9 cellular contexts compared by ENCODE assay signal in genomic region chr3:146542179-146542578, GRCh38. TPM values are rescaled to one million over a fixed set of nuclear protein-coding genes. Genes with fewer than 3 reads are reported as not detected.
DNase-seq lines count a peak whose midpoint lies in the region; ATAC-seq and TF ChIP-seq lines count a peak whose summit lies in the region.
"Had no signal": no experiment of that assay in that cellular context is flagged by ENCODE, and none has a peak within 500 bp of the region (broad histone marks: within the 10 kb centered on the region; RNA-seq: fewer than 3 reads in every experiment).

No MANE protein-coding gene starts in this region.

- H3K4me3 Mint-ChIP-seq in activated naive CD4-positive, alpha-beta T cell treated with anti-CD3 and anti-CD28 coated beads for 36 hours = peak overlapping the region; percentile 53
- peak overlapping the region; percentile 100 for H3K4me3 Mint-ChIP-seq in activated naive CD8-positive, alpha-beta T cell treated with anti-CD3 and anti-CD28 coated beads, Interleukin-2, amount 10 ng/mL, durations not matched to agents 7 days and 5 days

- H3K4me1 ChIP-seq in right lobe of liver = peaks cover 0 to 51% (median 5%) of the 10 kb centered on the region in 4 donors
- peaks cover 6 to 67% (median 41%) of the 10 kb centered on the region in 4 donors for H3K4me1 ChIP-seq in transverse colon

- TF ChIP-seq EP300 in transverse colon (IDR thresholded peaks at IDR 0.05; ENCODE audit: low read depth) = no peak

- H3K4me3 ChIP-seq in right lobe of liver = peak overlapping the region in 2 of 3 donors; percentile 58 to 80
- peak overlapping the region in 3 of 4 donors; percentile 59 to 96 (median 89) for H3K4me3 ChIP-seq in transverse colon

- peak overlapping the region in 2 of 3 donors; percentile 95 to 97 for H3K27ac ChIP-seq in right lobe of liver
- H3K27ac ChIP-seq in transverse colon = peak overlapping the region; percentile 95 to 98 (median 97)
- H3K27ac ChIP-seq: RWPE1 had no signal

- H3K4me1 Mint-ChIP-seq in activated naive CD4-positive, alpha-beta T cell treated with anti-CD3 and anti-CD28 coated beads for 36 hours (ENCODE audit: low read depth) = peaks cover 50% of the 10 kb centered on the region
- H3K4me1 Mint-ChIP-seq in activated naive CD8-positive, alpha-beta T cell treated with anti-CD3 and anti-CD28 coated beads, Interleukin-2, amount 10 ng/mL, durations not matched to agents 7 days and 5 days = peaks cover 54% of the 10 kb centered on the region

- no peak for ATAC-seq in activated naive CD8-positive, alpha-beta T cell treated with anti-CD3 and anti-CD28 coated beads, Interleukin-2, amount 10 ng/mL, durations not matched to agents 7 days and 5 days (ENCODE audit: low read depth)
- ATAC-seq in right lobe of liver (no peak), HG03039 (IDR thresholded peaks at IDR 0.05; ENCODE audit: unreplicated experiment) (no peak)

- H3K9me3 ChIP-seq in right lobe of liver (no peaks in the 10 kb centered on the region), transverse colon (no peaks in the 10 kb centered on the region)

- in situ Hi-C loops in transverse colon (cut with MboI; ENCODE audit: low pct_ligation_motif_present in 1 of 4, low pct_unique_long_range_greater_than_20kb in 1 of 4, low sequenced_read_pairs in 3 of 4) = no loop called here

- H3K27me3 ChIP-seq in right lobe of liver (no peaks in the 10 kb centered on the region), transverse colon (no peaks in the 10 kb centered on the region)

- WGBS in right lobe of liver (ENCODE audit: insufficient coverage, low coverage, low lambda C conversion rate, missing lambda C conversion rate) = 40% methylated on average over 2 of the region's 2 CpGs
- 25 to 51% methylated on average over 2 of the region's 2 CpGs for WGBS in transverse colon (ENCODE audit: low coverage in 1 of 2), 2 donors

- peaks cover 39% of the 10 kb centered on the region for H3K36me3 Mint-ChIP-seq in activated naive CD4-positive, alpha-beta T cell treated with anti-CD3 and anti-CD28 coated beads for 36 hours (ENCODE audit: low read depth)
- peaks cover 45% of the 10 kb centered on the region for H3K36me3 Mint-ChIP-seq in activated naive CD8-positive, alpha-beta T cell treated with anti-CD3 and anti-CD28 coated beads, Interleukin-2, amount 10 ng/mL, durations not matched to agents 7 days and 5 days

- H3K36me3 ChIP-seq in right lobe of liver = no peaks in the 10 kb centered on the region
- peaks cover 0 to 5% (median 0%) of the 10 kb centered on the region in 4 donors for H3K36me3 ChIP-seq in transverse colon

- intact Hi-C loops in activated naive CD4-positive, alpha-beta T cell treated with anti-CD3 and anti-CD28 coated beads for 36 hours (cut with micrococcal nuclease) = loop anchor here (5.0 kb wide), 1 partner anchor 380 kb away; the partner anchor contains the start of gene PLOD2
- intact Hi-C loops in right lobe of liver (cut with DNase I) = no loop called here
- intact Hi-C loops in transverse colon (cut with DNase I; ENCODE audit: low total_unique reads) = no loop called here

- H3K9me3 Mint-ChIP-seq in activated naive CD4-positive, alpha-beta T cell treated with anti-CD3 and anti-CD28 coated beads for 36 hours = no peaks in the 10 kb centered on the region
- no peaks in the 10 kb centered on the region for H3K9me3 Mint-ChIP-seq in activated naive CD8-positive, alpha-beta T cell treated with anti-CD3 and anti-CD28 coated beads, Interleukin-2, amount 10 ng/mL, durations not matched to agents 7 days and 5 days

- no peak overlapping the region for H3K27ac Mint-ChIP-seq in activated naive CD4-positive, alpha-beta T cell treated with anti-CD3 and anti-CD28 coated beads for 36 hours
- H3K27ac Mint-ChIP-seq in activated naive CD8-positive, alpha-beta T cell treated with anti-CD3 and anti-CD28 coated beads, Interleukin-2, amount 10 ng/mL, durations not matched to agents 7 days and 5 days = peak overlapping the region; percentile 99

- peak; percentile 20 for TF ChIP-seq POLR2A in right lobe of liver (IDR thresholded peaks at IDR 0.05)
- peak; percentile 9 for TF ChIP-seq POLR2A in transverse colon (IDR thresholded peaks at IDR 0.05)

- TF ChIP-seq CTCF in right lobe of liver (IDR thresholded peaks at IDR 0.05) (no peak), transverse colon (IDR thresholded peaks at IDR 0.05) (no peak)

- peak; percentile 11 for DNase-seq in activated naive CD4-positive, alpha-beta T cell treated with anti-CD3 and anti-CD28 coated beads for 36 hours
- no peak for DNase-seq in activated naive CD4-positive, alpha-beta T cell (lab: John Stamatoyannopoulos, UW)
- no peak for DNase-seq in activated naive CD8-positive, alpha-beta T cell treated with anti-CD3 and anti-CD28 coated beads, Interleukin-2, amount 10 ng/mL, durations not matched to agents 7 days and 5 days
- no peak for DNase-seq in right lobe of liver
- DNase-seq in transverse colon = no peak
- DNase-seq in occipital lobe (lab: John Stamatoyannopoulos, UW) = no peak
- no peak for DNase-seq in AG08395 (ENCODE audit: low spot score)

- no peaks in the 10 kb centered on the region for H3K27me3 Mint-ChIP-seq in activated naive CD4-positive, alpha-beta T cell treated with anti-CD3 and anti-CD28 coated beads for 36 hours (ENCODE audit: low read depth)
- H3K27me3 Mint-ChIP-seq in activated naive CD8-positive, alpha-beta T cell treated with anti-CD3 and anti-CD28 coated beads, Interleukin-2, amount 10 ng/mL, durations not matched to agents 7 days and 5 days = no peaks in the 10 kb centered on the region

- CTCF ChIA-PET in activated naive CD4-positive, alpha-beta T cell treated with anti-CD3 and anti-CD28 coated beads for 36 hours (lab: Charles Lee) = no interaction called here

- POLR2A ChIA-PET in activated naive CD8-positive, alpha-beta T cell treated with anti-CD3 and anti-CD28 coated beads, Interleukin-2, amount 10 ng/mL, durations not matched to agents 7 days and 5 days (lab: Charles Lee) = interaction anchor here (1.0 to 3.3 kb wide), 2 partner anchors 16 to 43 kb away, joined by 3 to 31 read pairs; no protein-coding TSS in a partner anchor

RNA-seq across cellular contexts. Expression of gene PLSCR1, which starts 2.2 kb away (rescaled TPM):
- total RNA-seq in activated naive CD4-positive, alpha-beta T cell treated with anti-CD3 and anti-CD28 coated beads for 36 hours = 10 to 100 TPM; 60.1 to 64.3 TPM
- 100 to 1,000 TPM; 172 to 177 TPM for total RNA-seq in activated naive CD8-positive, alpha-beta T cell treated with anti-CD3 and anti-CD28 coated beads, Interleukin-2, amount 10 ng/mL, durations not matched to agents 7 days and 5 days
- total RNA-seq in right lobe of liver (10 to 100 TPM; 15.1 to 83.8 (median 44.9) TPM), transverse colon (100 to 1,000 TPM; 101 to 333 (median 214) TPM), occipital lobe (11.9 TPM)
